In the genomic region with DNA sequence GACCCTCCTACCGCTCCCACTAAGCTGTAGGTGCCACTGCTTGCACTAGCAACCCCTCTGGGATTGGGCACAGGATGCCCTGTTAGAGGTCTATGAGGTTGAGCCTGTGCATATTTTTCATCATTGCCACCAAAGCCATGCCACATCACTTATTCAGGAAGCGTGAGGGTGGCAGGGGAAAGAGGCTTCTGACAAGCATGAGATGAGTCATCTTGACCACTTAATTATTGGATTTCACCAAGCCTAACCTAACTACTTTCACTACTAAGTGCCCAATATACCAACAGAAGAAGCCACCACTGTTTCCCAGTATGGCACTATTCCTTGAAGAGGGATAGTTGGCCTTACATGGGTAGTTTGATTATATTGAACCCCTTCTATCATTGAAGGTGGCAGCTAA, we compare ENCODE assay signal across 18 cellular contexts.
"Had no signal": no experiment of that assay in that cellular context is flagged by ENCODE, and none has a peak within 500 bp of the region (broad histone marks: within the 10 kb centered on the region; RNA-seq: fewer than 3 reads in every experiment).

No MANE protein-coding gene starts in this region.

- DNase-seq: activated CD4-positive, alpha-beta T cell treated with anti-CD3 and anti-CD28 coated beads for 4 hours; activated CD8-positive, alpha-beta memory T cell treated with anti-CD3 and anti-CD28 coated beads, Interleukin-2, amount 50 U/mL, for 4 hours; activated CD8-positive, alpha-beta T cell treated with anti-CD3 and anti-CD28 coated beads for 36 hours; activated naive CD4-positive, alpha-beta T cell treated with anti-CD3 and anti-CD28 coated beads, Interleukin-2, amount 50 U/mL, for 16 hours; activated naive CD8-positive, alpha-beta T cell treated with anti-CD3 and anti-CD28 coated beads, Interleukin-2, amount 10 ng/mL, durations not matched to agents 7 days and 5 days; activated T-cell treated with anti-CD3 and anti-CD28 coated beads, Interleukin-2, amount 50 U/mL, for 72 hours; adrenal gland; Kasumi-1; NCI-H1105; NCI-H1436; NCI-H1694 treated with DMSO at 0.1 percent for 48 hours; NCI-H2029 treated with DMSO at 0.1 percent for 48 hours; NCI-H345; NCI-H510A; NCI-H69; PC-3; T-helper 1 cell had no signal

- ATAC-seq: activated CD4-positive, CD25-positive, alpha-beta regulatory T cell treated with anti-CD3 and anti-CD28 coated beads, Interleukin-2, amount 50 U/mL, for 24 hours; activated CD8-positive, alpha-beta T cell treated with anti-CD3 and anti-CD28 coated beads for 36 hours; PC-3 had no signal
